ENCODE assay signal across 8 cellular contexts in the genomic region with DNA sequence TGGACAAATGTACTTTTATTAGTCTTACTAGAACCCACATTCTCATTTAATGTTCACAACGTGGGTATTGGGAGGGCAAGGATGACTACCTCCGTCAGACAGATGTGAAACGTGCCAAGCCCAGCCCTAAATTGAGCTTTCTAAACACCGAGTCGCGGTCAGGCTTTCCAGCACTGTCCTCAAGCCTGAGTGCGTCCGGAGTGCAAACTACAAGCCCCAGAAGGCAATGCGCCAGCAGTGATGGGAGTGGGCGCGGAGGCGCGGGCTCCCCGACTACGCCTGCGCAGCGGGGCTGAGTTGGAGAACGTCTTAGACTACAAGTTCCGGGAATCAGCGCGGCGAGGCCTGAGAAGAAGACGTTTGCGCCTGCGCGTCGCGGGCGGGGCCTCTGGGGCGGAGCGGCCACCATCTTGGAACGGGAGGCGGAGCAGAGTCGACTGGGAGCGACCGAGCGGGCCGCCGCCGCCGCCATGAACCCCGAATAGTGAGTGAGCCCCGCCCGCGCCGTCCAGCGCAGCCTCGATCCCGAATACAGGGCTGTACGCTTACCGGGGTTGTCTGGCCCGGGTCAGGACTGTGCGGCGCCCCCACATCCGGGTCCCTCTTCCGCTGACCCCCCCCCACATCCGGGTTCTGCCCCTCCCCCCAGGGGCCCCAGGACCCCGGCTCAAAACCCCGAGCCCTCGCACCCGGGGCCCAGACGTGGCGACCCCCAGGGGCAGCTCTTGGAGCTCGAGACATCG. TPM values are rescaled to one million over a fixed set of nuclear protein-coding genes. Genes with fewer than 3 reads are reported as not detected.
DNase-seq lines count a peak whose midpoint lies in the region; ATAC-seq and TF ChIP-seq lines count a peak whose summit lies in the region.

A gene (plus strand): TSS at position 430 of the 743 bp plus-strand sequence. CDS start 41 bp downstream, at position 471.

- peak; percentile 87 for ATAC-seq in lung (ENCODE audit: insufficient read depth, low FRiP score)

- H3K4me3 ChIP-seq in lung = peak within 1 kb of the TSS; percentile 92

- CTCF ChIA-PET in activated CD8-positive, alpha-beta memory T cell treated with anti-CD3 and anti-CD28 coated beads for 36 hours (lab: Charles Lee) = interaction anchor here (0.8 to 1.5 kb wide), 7 partner anchors 12 to 170 kb away, joined by 3 to 4 read pairs (median 3); a partner anchor contains a TSS

- 0% methylated on average over 56 to 65 of the region's 65 CpGs for WGBS in lung, 2 donors

- no peaks in the 10 kb centered on the region for H3K9me3 ChIP-seq in lung (ENCODE audit: control insufficient read depth in 2 of 2, insufficient read depth in 1 of 2, low read length in 1 of 2)

- peaks cover 5 to 27% of the 10 kb centered on the region in 2 donors for H3K36me3 ChIP-seq in lung (ENCODE audit: control insufficient read depth in 2 of 2, insufficient read depth in 2 of 2, low read length in 2 of 2)

- peaks cover 0 to 8% of the 10 kb centered on the region in 2 donors for H3K4me1 ChIP-seq in lung (ENCODE audit: control insufficient read depth in 2 of 2, insufficient read depth in 2 of 2, low read length in 2 of 2)

- TF ChIP-seq CTCF in GM20000 (IDR thresholded peaks at IDR 0.05; ENCODE audit: extremely low read depth, missing control alignments) = no peak
- TF ChIP-seq CTCF in lung (IDR thresholded peaks at IDR 0.05; ENCODE audit: control extremely low read depth, extremely low read depth) = no peak

- no peaks in the 10 kb centered on the region for H3K27me3 ChIP-seq in lung (ENCODE audit: control insufficient read depth, insufficient read depth)

- peak within 1 kb of the TSS; percentile 94 to 97 for H3K27ac ChIP-seq in lung (ENCODE audit: low read depth in 1 of 2, low read length in 1 of 2)

- POLR2A ChIA-PET in activated CD8-positive, alpha-beta memory T cell treated with anti-CD3 and anti-CD28 coated beads for 36 hours (lab: Charles Lee) = interaction anchor here (0.6 to 1.3 kb wide), 3 partner anchors 21 to 133 kb away, joined by 5 to 8 read pairs (median 8); a partner anchor contains a TSS

- DNase-seq in CMK (ENCODE audit: low read depth) (peak; percentile 99), GM20000 (ENCODE audit: low spot score) (peak; percentile 99), HT-29 (ENCODE audit: low spot score) (peak; percentile 100), NOMO-1 (lab: John Stamatoyannopoulos, UW; ENCODE audit: unreplicated experiment in 2 of 2) (peak; percentile 98 to 99), lung (ENCODE audit: low spot score) (peak; percentile 100)
- peak; percentile 100 for DNase-seq in effector CD8-positive, alpha-beta T cell (lab: John Stamatoyannopoulos, UW)
- peak; percentile 99 to 100 (median 99) for DNase-seq in stimulated activated CD4-positive, alpha-beta T cell treated with anti-CD3 and anti-CD28 coated beads, TNF-alpha, amount 100 ng/mL, for 4 hours (ENCODE audit: low read depth in 3 of 3)

RNA-seq across cellular contexts. Expression of the gene that starts here (rescaled TPM):
- 357 and 380 TPM in 2 replicates for total RNA-seq in HT-29 (2014; rRNA removed; shearing (Covaris generic))
- 100 to 1,000 TPM; 118 TPM for total RNA-seq in activated CD8-positive, alpha-beta memory T cell treated with anti-CD3 and anti-CD28 coated beads for 36 hours
- total RNA-seq in lung = 100 to 1,000 TPM in 1 of 2 donors, 10 to 100 TPM in 1; 78.6 to 162 TPM
- polyA plus RNA-seq in lung = 100 to 1,000 TPM; 174 to 203 TPM

Comparison
In these comparisons a context has a peak if more than half of its experiments do, and no peak if none do; other contexts are left out.
1. Peak in every context shown above with its lines: DNase-seq, ATAC-seq, H3K4me3 ChIP-seq and H3K27ac ChIP-seq.